Comparison of ENCODE assay signal across 1 cellular context in genomic region chr2:677056-677949, GRCh38.
TF ChIP-seq lines count a peak whose summit lies in the region.

TMEM18 (minus strand) TSS chr2:677406; CDS start chr2:677345, 61 bp downstream.

TF ChIP-seq in K562, 482 proteins besides CTCF, POLR2A, EP300 and RAD21 (continued from another document and continues in another):
- TF ChIP-seq E2F8 (IDR thresholded peaks at IDR 0.05; ENCODE audit: low read depth, partially characterized antibody) (peak; percentile 91), FOXK2 (conservative IDR thresholded peaks at IDR 0.05 in 1 of 2, IDR thresholded peaks at IDR 0.05 in 1 of 2; ENCODE audit: low read depth in 2 of 2) (peak in 1 of 2 experiments; percentile 74; a peak in 2 of 4 replicates), NUFIP1 (IDR thresholded peaks at IDR 0.05; ENCODE audit: partially characterized antibody) (no peak), CBFA2T3 (IDR thresholded peaks at IDR 0.05) (no peak), FUS (optimal IDR thresholded peaks at IDR 0.05; ENCODE audit: low read depth, low read length) (no peak), TGIF2 (CRISPR knock-in tag; IDR thresholded peaks at IDR 0.05) (peak; percentile 42; the same call in 1 of the 2 replicates), ZNF551 (CRISPR knock-in tag; IDR thresholded peaks at IDR 0.05) (no peak), NR2F6 (CRISPR knock-in tag; IDR thresholded peaks at IDR 0.05) (no peak), THRA (IDR thresholded peaks at IDR 0.05) (no peak), ZNF583 (CRISPR knock-in tag; IDR thresholded peaks at IDR 0.05) (no peak), NFE2 (IDR thresholded peaks at IDR 0.05; ENCODE audit: low read depth) (no peak), PREB (CRISPR knock-in tag; IDR thresholded peaks at IDR 0.05) (no peak), ZNF436 (CRISPR knock-in tag; IDR thresholded peaks at IDR 0.05) (no peak), HEY1 (CRISPR knock-in tag; IDR thresholded peaks at IDR 0.05; ENCODE audit: borderline replicate concordance) (no peak), THRB (CRISPR knock-in tag; conservative IDR thresholded peaks at IDR 0.05) (no peak), MTA3 (IDR thresholded peaks at IDR 0.05; ENCODE audit: borderline replicate concordance) (peak; percentile 61; the same call in 1 of the 2 replicates), ZFPM2 (CRISPR knock-in tag; IDR thresholded peaks at IDR 0.05) (no peak), NFYB (IDR thresholded peaks at IDR 0.05; ENCODE audit: extremely low read depth, insufficient read length) (no peak), ZNF143 (CRISPR knock-in tag; IDR thresholded peaks at IDR 0.05) (no peak), STAT6 (CRISPR knock-in tag; IDR thresholded peaks at IDR 0.05) (no peak), ZNF277 (CRISPR knock-in tag; IDR thresholded peaks at IDR 0.05; ENCODE audit: borderline replicate concordance) (no peak), ATF1 (CRISPR knock-in tag; IDR thresholded peaks at IDR 0.05) (no peak), ATF1 (tag; IDR thresholded peaks at IDR 0.05) (peak; percentile 73), ZNF239 (CRISPR knock-in tag; IDR thresholded peaks at IDR 0.05) (no peak), NFIC (IDR thresholded peaks at IDR 0.05) (peak; percentile 100), SUPT5H (IDR thresholded peaks at IDR 0.05) (peak; percentile 96), HNRNPL (IDR thresholded peaks at IDR 0.05; ENCODE audit: low read depth, low read length) (no peak; the same call in 1 of the 2 replicates), TAF7 (tag; IDR thresholded peaks at IDR 0.05) (peak; percentile 88)
- TF ChIP-seq, protein P1, sequence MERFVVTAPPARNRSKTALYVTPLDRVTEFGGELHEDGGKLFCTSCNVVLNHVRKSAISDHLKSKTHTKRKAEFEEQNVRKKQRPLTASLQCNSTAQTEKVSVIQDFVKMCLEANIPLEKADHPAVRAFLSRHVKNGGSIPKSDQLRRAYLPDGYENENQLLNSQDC (CRISPR knock-in tag; IDR thresholded peaks at IDR 0.05): peak; percentile 44; the same call in 1 of the 2 replicates
- TF ChIP-seq, protein P2, sequence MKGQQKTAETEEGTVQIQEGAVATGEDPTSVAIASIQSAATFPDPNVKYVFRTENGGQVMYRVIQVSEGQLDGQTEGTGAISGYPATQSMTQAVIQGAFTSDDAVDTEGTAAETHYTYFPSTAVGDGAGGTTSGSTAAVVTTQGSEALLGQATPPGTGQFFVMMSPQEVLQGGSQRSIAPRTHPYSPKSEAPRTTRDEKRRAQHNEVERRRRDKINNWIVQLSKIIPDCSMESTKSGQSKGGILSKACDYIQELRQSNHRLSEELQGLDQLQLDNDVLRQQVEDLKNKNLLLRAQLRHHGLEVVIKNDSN (CRISPR knock-in tag; IDR thresholded peaks at IDR 0.05): no peak
- TF ChIP-seq, protein P3, sequence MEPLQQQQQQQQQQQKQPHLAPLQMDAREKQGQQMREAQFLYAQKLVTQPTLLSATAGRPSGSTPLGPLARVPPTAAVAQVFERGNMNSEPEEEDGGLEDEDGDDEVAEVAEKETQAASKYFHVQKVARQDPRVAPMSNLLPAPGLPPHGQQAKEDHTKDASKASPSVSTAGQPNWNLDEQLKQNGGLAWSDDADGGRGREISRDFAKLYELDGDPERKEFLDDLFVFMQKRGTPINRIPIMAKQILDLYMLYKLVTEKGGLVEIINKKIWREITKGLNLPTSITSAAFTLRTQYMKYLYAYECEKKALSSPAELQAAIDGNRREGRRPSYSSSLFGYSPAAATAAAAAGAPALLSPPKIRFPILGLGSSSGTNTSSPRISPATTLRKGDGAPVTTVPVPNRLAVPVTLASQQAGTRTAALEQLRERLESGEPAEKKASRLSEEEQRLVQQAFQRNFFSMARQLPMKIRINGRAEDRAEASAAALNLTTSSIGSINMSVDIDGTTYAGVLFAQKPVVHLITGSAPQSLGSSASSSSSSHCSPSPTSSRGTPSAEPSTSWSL (CRISPR knock-in tag; IDR thresholded peaks at IDR 0.05; ENCODE audit: borderline replicate concordance): 0 out of 2 replicates have a peak, but pooled peaks have one; percentile 35
- TF ChIP-seq, protein P4, sequence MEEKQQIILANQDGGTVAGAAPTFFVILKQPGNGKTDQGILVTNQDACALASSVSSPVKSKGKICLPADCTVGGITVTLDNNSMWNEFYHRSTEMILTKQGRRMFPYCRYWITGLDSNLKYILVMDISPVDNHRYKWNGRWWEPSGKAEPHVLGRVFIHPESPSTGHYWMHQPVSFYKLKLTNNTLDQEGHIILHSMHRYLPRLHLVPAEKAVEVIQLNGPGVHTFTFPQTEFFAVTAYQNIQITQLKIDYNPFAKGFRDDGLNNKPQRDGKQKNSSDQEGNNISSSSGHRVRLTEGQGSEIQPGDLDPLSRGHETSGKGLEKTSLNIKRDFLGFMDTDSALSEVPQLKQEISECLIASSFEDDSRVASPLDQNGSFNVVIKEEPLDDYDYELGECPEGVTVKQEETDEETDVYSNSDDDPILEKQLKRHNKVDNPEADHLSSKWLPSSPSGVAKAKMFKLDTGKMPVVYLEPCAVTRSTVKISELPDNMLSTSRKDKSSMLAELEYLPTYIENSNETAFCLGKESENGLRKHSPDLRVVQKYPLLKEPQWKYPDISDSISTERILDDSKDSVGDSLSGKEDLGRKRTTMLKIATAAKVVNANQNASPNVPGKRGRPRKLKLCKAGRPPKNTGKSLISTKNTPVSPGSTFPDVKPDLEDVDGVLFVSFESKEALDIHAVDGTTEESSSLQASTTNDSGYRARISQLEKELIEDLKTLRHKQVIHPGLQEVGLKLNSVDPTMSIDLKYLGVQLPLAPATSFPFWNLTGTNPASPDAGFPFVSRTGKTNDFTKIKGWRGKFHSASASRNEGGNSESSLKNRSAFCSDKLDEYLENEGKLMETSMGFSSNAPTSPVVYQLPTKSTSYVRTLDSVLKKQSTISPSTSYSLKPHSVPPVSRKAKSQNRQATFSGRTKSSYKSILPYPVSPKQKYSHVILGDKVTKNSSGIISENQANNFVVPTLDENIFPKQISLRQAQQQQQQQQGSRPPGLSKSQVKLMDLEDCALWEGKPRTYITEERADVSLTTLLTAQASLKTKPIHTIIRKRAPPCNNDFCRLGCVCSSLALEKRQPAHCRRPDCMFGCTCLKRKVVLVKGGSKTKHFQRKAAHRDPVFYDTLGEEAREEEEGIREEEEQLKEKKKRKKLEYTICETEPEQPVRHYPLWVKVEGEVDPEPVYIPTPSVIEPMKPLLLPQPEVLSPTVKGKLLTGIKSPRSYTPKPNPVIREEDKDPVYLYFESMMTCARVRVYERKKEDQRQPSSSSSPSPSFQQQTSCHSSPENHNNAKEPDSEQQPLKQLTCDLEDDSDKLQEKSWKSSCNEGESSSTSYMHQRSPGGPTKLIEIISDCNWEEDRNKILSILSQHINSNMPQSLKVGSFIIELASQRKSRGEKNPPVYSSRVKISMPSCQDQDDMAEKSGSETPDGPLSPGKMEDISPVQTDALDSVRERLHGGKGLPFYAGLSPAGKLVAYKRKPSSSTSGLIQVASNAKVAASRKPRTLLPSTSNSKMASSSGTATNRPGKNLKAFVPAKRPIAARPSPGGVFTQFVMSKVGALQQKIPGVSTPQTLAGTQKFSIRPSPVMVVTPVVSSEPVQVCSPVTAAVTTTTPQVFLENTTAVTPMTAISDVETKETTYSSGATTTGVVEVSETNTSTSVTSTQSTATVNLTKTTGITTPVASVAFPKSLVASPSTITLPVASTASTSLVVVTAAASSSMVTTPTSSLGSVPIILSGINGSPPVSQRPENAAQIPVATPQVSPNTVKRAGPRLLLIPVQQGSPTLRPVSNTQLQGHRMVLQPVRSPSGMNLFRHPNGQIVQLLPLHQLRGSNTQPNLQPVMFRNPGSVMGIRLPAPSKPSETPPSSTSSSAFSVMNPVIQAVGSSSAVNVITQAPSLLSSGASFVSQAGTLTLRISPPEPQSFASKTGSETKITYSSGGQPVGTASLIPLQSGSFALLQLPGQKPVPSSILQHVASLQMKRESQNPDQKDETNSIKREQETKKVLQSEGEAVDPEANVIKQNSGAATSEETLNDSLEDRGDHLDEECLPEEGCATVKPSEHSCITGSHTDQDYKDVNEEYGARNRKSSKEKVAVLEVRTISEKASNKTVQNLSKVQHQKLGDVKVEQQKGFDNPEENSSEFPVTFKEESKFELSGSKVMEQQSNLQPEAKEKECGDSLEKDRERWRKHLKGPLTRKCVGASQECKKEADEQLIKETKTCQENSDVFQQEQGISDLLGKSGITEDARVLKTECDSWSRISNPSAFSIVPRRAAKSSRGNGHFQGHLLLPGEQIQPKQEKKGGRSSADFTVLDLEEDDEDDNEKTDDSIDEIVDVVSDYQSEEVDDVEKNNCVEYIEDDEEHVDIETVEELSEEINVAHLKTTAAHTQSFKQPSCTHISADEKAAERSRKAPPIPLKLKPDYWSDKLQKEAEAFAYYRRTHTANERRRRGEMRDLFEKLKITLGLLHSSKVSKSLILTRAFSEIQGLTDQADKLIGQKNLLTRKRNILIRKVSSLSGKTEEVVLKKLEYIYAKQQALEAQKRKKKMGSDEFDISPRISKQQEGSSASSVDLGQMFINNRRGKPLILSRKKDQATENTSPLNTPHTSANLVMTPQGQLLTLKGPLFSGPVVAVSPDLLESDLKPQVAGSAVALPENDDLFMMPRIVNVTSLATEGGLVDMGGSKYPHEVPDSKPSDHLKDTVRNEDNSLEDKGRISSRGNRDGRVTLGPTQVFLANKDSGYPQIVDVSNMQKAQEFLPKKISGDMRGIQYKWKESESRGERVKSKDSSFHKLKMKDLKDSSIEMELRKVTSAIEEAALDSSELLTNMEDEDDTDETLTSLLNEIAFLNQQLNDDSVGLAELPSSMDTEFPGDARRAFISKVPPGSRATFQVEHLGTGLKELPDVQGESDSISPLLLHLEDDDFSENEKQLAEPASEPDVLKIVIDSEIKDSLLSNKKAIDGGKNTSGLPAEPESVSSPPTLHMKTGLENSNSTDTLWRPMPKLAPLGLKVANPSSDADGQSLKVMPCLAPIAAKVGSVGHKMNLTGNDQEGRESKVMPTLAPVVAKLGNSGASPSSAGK (IDR thresholded peaks at IDR 0.05): peak; percentile 70
